8 cellular contexts compared by ENCODE assay signal in genomic region chr7:2609001-2609411, GRCh38. TPM values are rescaled to one million over a fixed set of nuclear protein-coding genes. Genes with fewer than 3 reads are reported as not detected.
A peak's percentile ranks its signal among the peaks of the same experiment; 100 is the strongest.
DNase-seq lines count a peak whose midpoint lies in the region; ATAC-seq and TF ChIP-seq lines count a peak whose summit lies in the region.

No MANE protein-coding gene starts in this region.

- peak; percentile 75 for ATAC-seq in HG02943 (IDR thresholded peaks at IDR 0.05; ENCODE audit: low read depth, unreplicated experiment)
- peak; percentile 79 for ATAC-seq in activated CD8-positive, alpha-beta T cell treated with anti-CD3 and anti-CD28 coated beads for 36 hours

- intact Hi-C loops in activated CD8-positive, alpha-beta T cell treated with anti-CD3 and anti-CD28 coated beads for 36 hours (cut with micrococcal nuclease), result no loop called here

- H3K36me3 Mint-ChIP-seq in activated CD8-positive, alpha-beta T cell treated with anti-CD3 and anti-CD28 coated beads for 36 hours (ENCODE audit: low read depth), result no peaks in the 10 kb centered on the region

- no peak overlapping the region for H3K4me3 Mint-ChIP-seq in activated CD8-positive, alpha-beta T cell treated with anti-CD3 and anti-CD28 coated beads for 36 hours

- TF ChIP-seq CTCF in activated CD8-positive, alpha-beta T cell treated with anti-CD3 and anti-CD28 coated beads for 36 hours (IDR thresholded peaks at IDR 0.05), result peak; percentile 46
- TF ChIP-seq CTCF in liver (IDR thresholded peaks at IDR 0.05; ENCODE audit: low read depth, low read length, missing input control), result peak; percentile 28
- no peak for TF ChIP-seq CTCF in suprapubic skin (IDR thresholded peaks at IDR 0.05)

- no peaks in the 10 kb centered on the region for H3K9me3 ChIP-seq in liver (ENCODE audit: control insufficient read depth in 4 of 4, low read length in 3 of 4)
- H3K9me3 ChIP-seq in suprapubic skin, result no peaks in the 10 kb centered on the region

- H3K9me3 Mint-ChIP-seq in activated CD8-positive, alpha-beta T cell treated with anti-CD3 and anti-CD28 coated beads for 36 hours, result no peaks in the 10 kb centered on the region

- CTCF ChIA-PET in activated CD8-positive, alpha-beta T cell treated with anti-CD3 and anti-CD28 coated beads for 36 hours (lab: Charles Lee), result interaction anchor here (0.6 to 2.1 kb wide), 14 partner anchors 10 to 190 kb away, joined by 3 to 11 read pairs (median 4); partner anchors contain the start of gene TTYH3

- H3K9ac ChIP-seq in liver (ENCODE audit: low read depth in 1 of 2, low read length in 2 of 2), result no peak overlapping the region

- H3K4me3 ChIP-seq in liver (ENCODE audit: low read depth in 1 of 3, low read length in 3 of 3) (no peak overlapping the region), suprapubic skin (no peak overlapping the region)

- TF ChIP-seq POLR2A in suprapubic skin (IDR thresholded peaks at IDR 0.05), result no peak

- peaks cover 7% of the 10 kb centered on the region for H3K4me1 Mint-ChIP-seq in activated CD8-positive, alpha-beta T cell treated with anti-CD3 and anti-CD28 coated beads for 36 hours (ENCODE audit: low read depth)

- DNase-seq in DMS 273 (lab: John Stamatoyannopoulos, UW; ENCODE audit: unreplicated experiment) (peak; percentile 72), DMS 273 treated with DMSO at 0.1 percent for 48 hours (lab: John Stamatoyannopoulos, UW) (no peak), suprapubic skin (ENCODE audit: low spot score in 2 of 2) (no peak), HPDE6-E6E7 (ENCODE audit: extremely low spot score) (no peak), GM03348 (ENCODE audit: low spot score) (no peak)
- DNase-seq in activated CD8-positive, alpha-beta T cell treated with anti-CD3 and anti-CD28 coated beads for 36 hours, result peak; percentile 56

- H3K27me3 ChIP-seq in liver (ENCODE audit: control insufficient read depth in 4 of 4, insufficient read depth in 4 of 4, low read length in 3 of 4) (no peaks in the 10 kb centered on the region), suprapubic skin (no peaks in the 10 kb centered on the region)

- POLR2A ChIA-PET in activated CD8-positive, alpha-beta T cell treated with anti-CD3 and anti-CD28 coated beads for 36 hours (lab: Charles Lee), result no interaction called here

- H3K4me1 ChIP-seq in liver (ENCODE audit: control insufficient read depth in 4 of 4, insufficient read depth in 4 of 4, low read length in 3 of 4), result peaks cover 0 to 5% (median 4%) of the 10 kb centered on the region in 4 donors
- peaks cover 33% of the 10 kb centered on the region for H3K4me1 ChIP-seq in suprapubic skin

- TF ChIP-seq RAD21 in liver (IDR thresholded peaks at IDR 0.05), result peak; percentile 61 to 70

- WGBS in liver, result 61% methylated on average over 12 of the region's 12 CpGs
- 69% methylated on average over 12 of the region's 12 CpGs for WGBS in suprapubic skin

- H3K27me3 Mint-ChIP-seq in activated CD8-positive, alpha-beta T cell treated with anti-CD3 and anti-CD28 coated beads for 36 hours, result no peaks in the 10 kb centered on the region

- H3K36me3 ChIP-seq in liver (ENCODE audit: control insufficient read depth in 4 of 4, insufficient read depth in 3 of 4, low read depth in 1 of 4, low read length in 3 of 4), result no peaks in the 10 kb centered on the region
- peaks cover 4% of the 10 kb centered on the region for H3K36me3 ChIP-seq in suprapubic skin

- H3K27ac Mint-ChIP-seq in activated CD8-positive, alpha-beta T cell treated with anti-CD3 and anti-CD28 coated beads for 36 hours, result no peak overlapping the region

- peak overlapping the region; percentile 19 for H3K27ac ChIP-seq in liver (ENCODE audit: low read depth in 1 of 2, low read length in 2 of 2)
- no peak overlapping the region for H3K27ac ChIP-seq in suprapubic skin

- TF ChIP-seq EP300 in suprapubic skin (IDR thresholded peaks at IDR 0.05), result no peak

TF ChIP-seq in liver, 16 proteins besides CTCF, POLR2A, EP300 and RAD21:
- TF ChIP-seq ZBTB33 (IDR thresholded peaks at IDR 0.05) (no peak), FOXA1 (IDR thresholded peaks at IDR 0.05) (no peak), YY1 (IDR thresholded peaks at IDR 0.05) (no peak), NR2F2 (IDR thresholded peaks at IDR 0.05) (no peak), HNF4G (IDR thresholded peaks at IDR 0.05) (no peak), MAX (IDR thresholded peaks at IDR 0.05) (no peak), SP1 (IDR thresholded peaks at IDR 0.05) (no peak), FOXA2 (IDR thresholded peaks at IDR 0.05) (no peak), ATF3 (IDR thresholded peaks at IDR 0.05) (no peak), JUND (IDR thresholded peaks at IDR 0.05) (no peak), EGR1 (IDR thresholded peaks at IDR 0.05; ENCODE audit: low read depth in 2 of 2) (no peak), TAF1 (conservative IDR thresholded peaks at IDR 0.05) (no peak), HNF4A (conservative IDR thresholded peaks at IDR 0.05) (no peak), RXRA (IDR thresholded peaks at IDR 0.05) (no peak), REST (IDR thresholded peaks at IDR 0.05) (no peak), GABPA (IDR thresholded peaks at IDR 0.05 in 1 of 2, conservative IDR thresholded peaks at IDR 0.05 in 1 of 2) (no peak)

RNA-seq across cellular contexts. Expression of gene TTYH3, which starts 22.8 kb away (rescaled TPM):
- 10 to 100 TPM; 30.3 to 32.3 TPM for total RNA-seq in activated CD8-positive, alpha-beta T cell treated with anti-CD3 and anti-CD28 coated beads for 36 hours
- 10 to 100 TPM; 16.7 to 18.1 TPM for total RNA-seq in liver
- 10 to 100 TPM in 1 of 2 donors, 1 to 10 TPM in 1; 8.2 to 19.6 TPM for polyA plus RNA-seq in liver
- total RNA-seq in suprapubic skin, result 10 to 100 TPM; 14.0 to 26.3 (median 19.5) TPM

RNA-seq across cellular contexts. Expression of gene IQCE, which starts 50.2 kb away (rescaled TPM):
- 1 to 10 TPM; 4.0 to 4.3 TPM for total RNA-seq in activated CD8-positive, alpha-beta T cell treated with anti-CD3 and anti-CD28 coated beads for 36 hours
- 1 to 10 TPM; 2.6 to 5.9 TPM for total RNA-seq in liver
- polyA plus RNA-seq in liver, result 1 to 10 TPM; 2.1 to 4.6 TPM
- 10 to 100 TPM; 10.1 to 18.8 (median 15.7) TPM for total RNA-seq in suprapubic skin

RNA-seq across cellular contexts. Expression of gene BRAT1, which starts 53.7 kb away (rescaled TPM):
- total RNA-seq in activated CD8-positive, alpha-beta T cell treated with anti-CD3 and anti-CD28 coated beads for 36 hours, result 10 to 100 TPM; 30.9 to 32.6 TPM
- total RNA-seq in liver, result 10 to 100 TPM; 16.5 to 20.7 TPM
- polyA plus RNA-seq in liver, result 10 to 100 TPM in 1 of 2 donors, 1 to 10 TPM in 1; 10.0 to 16.9 TPM
- 10 to 100 TPM; 51.5 to 79.3 (median 63.3) TPM for total RNA-seq in suprapubic skin

Comparison
In these comparisons a context has a peak if more than half of its experiments do, and no peak if none do; other contexts are left out.
1. DNase-seq: peak in DMS 273 (single experiment) and activated CD8-positive, alpha-beta T cell treated with anti-CD3 and anti-CD28 coated beads for 36 hours (single experiment); none in DMS 273 treated with DMSO at 0.1 percent for 48 hours (single experiment), suprapubic skin (0 of 2), HPDE6-E6E7 (single experiment) and GM03348 (single experiment).
2. CTCF ChIP-seq: peak in activated CD8-positive, alpha-beta T cell treated with anti-CD3 and anti-CD28 coated beads for 36 hours (single experiment) and liver (single experiment); none in suprapubic skin (0 of 2).